40 cellular contexts compared by ENCODE assay signal in the genomic region with DNA sequence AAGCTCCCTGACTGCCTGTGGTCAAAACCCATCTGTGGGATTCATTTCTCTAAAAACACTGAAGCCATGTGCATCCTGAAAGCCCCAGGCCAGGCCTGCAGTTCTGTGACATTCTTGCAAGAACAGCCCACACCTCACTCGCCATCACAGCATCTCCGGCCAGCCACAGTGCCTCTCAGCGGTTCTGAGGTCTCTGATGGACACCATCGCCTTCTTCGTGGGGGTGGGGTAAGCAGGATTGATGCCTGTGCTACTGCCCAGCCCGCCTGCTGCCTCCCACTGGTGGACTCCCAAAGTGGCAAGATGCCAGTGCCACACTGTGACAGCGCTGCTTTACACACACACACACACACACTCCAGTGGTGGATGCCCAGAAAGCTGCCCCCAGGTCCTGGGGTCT. TPM values are rescaled to one million over a fixed set of nuclear protein-coding genes. Genes with fewer than 3 reads are reported as not detected.
"Had no signal": no experiment of that assay in that cellular context is flagged by ENCODE, and none has a peak within 500 bp of the region (broad histone marks: within the 10 kb centered on the region; RNA-seq: fewer than 3 reads in every experiment).

No MANE protein-coding gene starts in this region.

- H3K36me3 ChIP-seq: breast epithelium, WERI-Rb-1 had no signal

- H3K36me3 Mint-ChIP-seq: activated naive CD4-positive, alpha-beta T cell treated with anti-CD3 and anti-CD28 coated beads, Interleukin-2, amount 50 U/mL, for 24 hours; activated naive CD8-positive, alpha-beta T cell treated with anti-CD3 and anti-CD28 coated beads, Interleukin-2, amount 10 ng/mL, durations not matched to agents 7 days and 5 days had no signal

- H3K27ac Mint-ChIP-seq: activated CD4-positive, alpha-beta memory T cell treated with anti-CD3 and anti-CD28 coated beads, Interleukin-2, amount 10 ng/mL, durations not matched to agents 7 days and 5 days; activated CD8-positive, alpha-beta memory T cell treated with anti-CD3 and anti-CD28 coated beads, Interleukin-2, amount 10 ng/mL, durations not matched to agents 7 days and 5 days; activated naive CD4-positive, alpha-beta T cell treated with anti-CD3 and anti-CD28 coated beads, Interleukin-2, amount 50 U/mL, for 24 hours; activated naive CD8-positive, alpha-beta T cell treated with anti-CD3 and anti-CD28 coated beads, Interleukin-2, amount 10 ng/mL, durations not matched to agents 7 days and 5 days; activated T-helper 17 cell treated with anti-CD3 and anti-CD28 coated beads, Interleukin-2, amount 50 U/mL, for 72 hours had no signal

- H3K4me3 ChIP-seq: body of pancreas, breast epithelium, K562, PC-9 had no signal

- H3K27me3 Mint-ChIP-seq: activated naive CD4-positive, alpha-beta T cell treated with anti-CD3 and anti-CD28 coated beads, Interleukin-2, amount 50 U/mL, for 24 hours had no signal

- ATAC-seq: activated CD8-positive, alpha-beta memory T cell treated with anti-CD3 and anti-CD28 coated beads, Interleukin-2, amount 10 ng/mL, durations not matched to agents 7 days and 5 days; activated T-helper 17 cell treated with anti-CD3 and anti-CD28 coated beads, Interleukin-2, amount 50 U/mL, for 72 hours; body of pancreas; K562; Right ventricle myocardium inferior had no signal

- H3K4me1 ChIP-seq: body of pancreas had no signal

- H3K9me3 ChIP-seq: body of pancreas, breast epithelium had no signal

- H3K27ac ChIP-seq: body of pancreas, breast epithelium, PC-9, RWPE1, WERI-Rb-1 had no signal

- H3K9me3 Mint-ChIP-seq: activated naive CD4-positive, alpha-beta T cell treated with anti-CD3 and anti-CD28 coated beads, Interleukin-2, amount 50 U/mL, for 24 hours had no signal

- H2AFZ ChIP-seq: PC-9 had no signal

- DNase-seq: activated CD4-positive, alpha-beta memory T cell treated with anti-CD3 and anti-CD28 coated beads, Interleukin-2, amount 10 ng/mL, durations not matched to agents 7 days and 5 days; activated CD4-positive, alpha-beta T cell treated with anti-CD3 and anti-CD28 coated beads for 1 hour; activated CD4-positive, alpha-beta T cell treated with anti-CD3 and anti-CD28 coated beads for 48 hours; activated CD4-positive, CD25-positive, alpha-beta regulatory T cell; activated CD8-positive, alpha-beta memory T cell treated with anti-CD3 and anti-CD28 coated beads for 24 hours; activated CD8-positive, alpha-beta memory T cell treated with anti-CD3 and anti-CD28 coated beads, Interleukin-2, amount 10 ng/mL, durations not matched to agents 7 days and 5 days; activated CD8-positive, alpha-beta memory T cell treated with anti-CD3 and anti-CD28 coated beads, Interleukin-2, amount 50 U/mL, for 48 hours; activated gamma-delta T cell; activated naive CD4-positive, alpha-beta T cell treated with Interleukin-2 at 50 U/mL for 16 hours; activated naive CD8-positive, alpha-beta T cell treated with anti-CD3 and anti-CD28 coated beads, Interleukin-2, amount 10 ng/mL, durations not matched to agents 7 days and 5 days; activated T-cell treated with anti-CD3 and anti-CD28 coated beads, Interleukin-2, amount 50 U/mL, for 48 hours; amygdala; body of pancreas; NCI-H1105; NCI-H1417 treated with DMSO at 0.1 percent for 48 hours; NCI-H187 treated with DMSO at 0.1 percent for 48 hours; NCI-H2081; NCI-H2171 treated with DMSO at 0.1 percent for 48 hours; NCI-H2227 treated with DMSO at 0.1 percent for 48 hours; NCI-H446; NCI-H510A treated with DMSO at 0.1 percent for 48 hours; NCI-H526 treated with DMSO at 0.1 percent for 48 hours; NCI-H82; NK-92 treated with Interleukin-12 subunit alpha and Interleukin-12 subunit beta, amount 100 ng/mL, for 24 hours; PC-9; SW 1271; T1000; WERI-Rb-1 had no signal

- H3K4me2 ChIP-seq: PC-9 had no signal

- H3K4me3 Mint-ChIP-seq: activated CD4-positive, alpha-beta memory T cell treated with anti-CD3 and anti-CD28 coated beads, Interleukin-2, amount 10 ng/mL, durations not matched to agents 7 days and 5 days; activated CD8-positive, alpha-beta memory T cell treated with anti-CD3 and anti-CD28 coated beads, Interleukin-2, amount 10 ng/mL, durations not matched to agents 7 days and 5 days; activated naive CD4-positive, alpha-beta T cell treated with anti-CD3 and anti-CD28 coated beads, Interleukin-2, amount 50 U/mL, for 24 hours; activated naive CD8-positive, alpha-beta T cell treated with anti-CD3 and anti-CD28 coated beads, Interleukin-2, amount 10 ng/mL, durations not matched to agents 7 days and 5 days; activated T-helper 17 cell treated with anti-CD3 and anti-CD28 coated beads, Interleukin-2, amount 50 U/mL, for 72 hours had no signal

- H3K27me3 ChIP-seq: body of pancreas, breast epithelium had no signal

RNA-seq across cellular contexts. Expression of a gene that starts 5.2 kb away (rescaled TPM):
- total RNA-seq: activated CD4-positive, alpha-beta memory T cell treated with anti-CD3 and anti-CD28 coated beads, Interleukin-2, amount 10 ng/mL, durations not matched to agents 7 days and 5 days; activated CD8-positive, alpha-beta memory T cell treated with anti-CD3 and anti-CD28 coated beads, Interleukin-2, amount 10 ng/mL, durations not matched to agents 7 days and 5 days; activated naive CD8-positive, alpha-beta T cell treated with anti-CD3 and anti-CD28 coated beads, Interleukin-2, amount 10 ng/mL, durations not matched to agents 7 days and 5 days; activated T-helper 17 cell treated with anti-CD3 and anti-CD28 coated beads, Interleukin-2, amount 50 U/mL, for 72 hours; astrocyte; body of pancreas; breast epithelium; cardiac septum; K562; M059J; PC-9; Right ventricle myocardium inferior; T-helper 1 cell treated with Interleukin-12 subunit alpha and Interleukin-12 subunit beta and Interleukin-4 antibody, amounts not matched to agents 30 ng/mL and 1 ng/mL, for 36 hours; T-helper 2 cell treated with Interferon-gamma antibody and Interleukin-4, amounts not matched to agents 100 ng/mL and 5 ng/mL, for 36 hours had no signal
- polyA plus RNA-seq: adipose tissue, K562 had no signal

RNA-seq across cellular contexts. Expression of a gene that starts 29.3 kb away (rescaled TPM):
- total RNA-seq: activated CD4-positive, alpha-beta memory T cell treated with anti-CD3 and anti-CD28 coated beads, Interleukin-2, amount 10 ng/mL, durations not matched to agents 7 days and 5 days; activated CD8-positive, alpha-beta memory T cell treated with anti-CD3 and anti-CD28 coated beads, Interleukin-2, amount 10 ng/mL, durations not matched to agents 7 days and 5 days; activated naive CD8-positive, alpha-beta T cell treated with anti-CD3 and anti-CD28 coated beads, Interleukin-2, amount 10 ng/mL, durations not matched to agents 7 days and 5 days; T-helper 1 cell treated with Interleukin-12 subunit alpha and Interleukin-12 subunit beta and Interleukin-4 antibody, amounts not matched to agents 30 ng/mL and 1 ng/mL, for 36 hours; T-helper 2 cell treated with Interferon-gamma antibody and Interleukin-4, amounts not matched to agents 100 ng/mL and 5 ng/mL, for 36 hours had no signal
- polyA plus RNA-seq: K562 had no signal
